24 cellular contexts compared by ENCODE assay signal in genomic region chr10:78571286-78571685, GRCh38.
DNase-seq lines count a peak whose midpoint lies in the region; ATAC-seq and TF ChIP-seq lines count a peak whose summit lies in the region.
"Had no signal": no experiment of that assay in that cellular context is flagged by ENCODE, and none has a peak within 500 bp of the region (broad histone marks: within the 10 kb centered on the region; RNA-seq: fewer than 3 reads in every experiment).

No MANE protein-coding gene starts in this region.

- H3K27me3 ChIP-seq in adipocyte (replicated peaks; ENCODE audit: control insufficient read depth, insufficient read depth, low read length) (no peaks in the 10 kb centered on the region), thoracic aorta (replicated peaks; ENCODE audit: insufficient read depth) (no peaks in the 10 kb centered on the region)
- H3K27me3 ChIP-seq: BLaER1 treated with 17β-estradiol and CSF1 and Interleukin-3, amounts not matched to agents 10 nM and 100 nM had no signal

- ATAC-seq in activated CD8-positive, alpha-beta memory T cell treated with anti-CD3 and anti-CD28 coated beads, Interleukin-2, amount 10 ng/mL, durations not matched to agents 7 days and 5 days = no peak
- ATAC-seq in thoracic aorta (ENCODE audit: insufficient number of reproducible peaks, low FRiP score, low read depth) (peak; percentile 45), HG03280 (IDR thresholded peaks at IDR 0.05; ENCODE audit: unreplicated experiment) (no peak)
- ATAC-seq: A549 had no signal

- H3K9ac ChIP-seq in adipocyte (ENCODE audit: low read length) = peak overlapping the region; percentile 67
- H3K9ac ChIP-seq: BLaER1 treated with 17β-estradiol and CSF1 and Interleukin-3, amounts not matched to agents 10 nM and 100 nM; SK-N-SH had no signal

- TF ChIP-seq CTCF in nephron (IDR thresholded peaks at IDR 0.05; ENCODE audit: unreplicated experiment in 3 of 3) = no peak
- TF ChIP-seq CTCF in thoracic aorta (IDR thresholded peaks at IDR 0.05) = no peak
- no peak for TF ChIP-seq CTCF in chondrocyte (IDR thresholded peaks at IDR 0.05)

- CTCF ChIA-PET in activated CD8-positive, alpha-beta memory T cell treated with anti-CD3 and anti-CD28 coated beads, Interleukin-2, amount 10 ng/mL, durations not matched to agents 7 days and 5 days (lab: Charles Lee) = no interaction called here

- no peaks in the 10 kb centered on the region for H3K36me3 Mint-ChIP-seq in activated CD8-positive, alpha-beta memory T cell treated with anti-CD3 and anti-CD28 coated beads, Interleukin-2, amount 10 ng/mL, durations not matched to agents 7 days and 5 days
- H3K36me3 Mint-ChIP-seq in nephron (ENCODE audit: low read depth) (no peaks in the 10 kb centered on the region), chondrocyte (ENCODE audit: low read depth) (no peaks in the 10 kb centered on the region)

- H3K27me3 Mint-ChIP-seq in activated CD8-positive, alpha-beta memory T cell treated with anti-CD3 and anti-CD28 coated beads, Interleukin-2, amount 10 ng/mL, durations not matched to agents 7 days and 5 days = peaks cover 3% of the 10 kb centered on the region
- H3K27me3 Mint-ChIP-seq in nephron (ENCODE audit: low read depth) = peaks cover 9% of the 10 kb centered on the region
- no peaks in the 10 kb centered on the region for H3K27me3 Mint-ChIP-seq in chondrocyte (ENCODE audit: low read depth)
- H3K27me3 Mint-ChIP-seq: CD4-positive, alpha-beta T cell had no signal

- peak; percentile 37 for DNase-seq in activated CD8-positive, alpha-beta memory T cell treated with anti-CD3 and anti-CD28 coated beads for 24 hours
- DNase-seq in activated CD8-positive, alpha-beta memory T cell treated with anti-CD3 and anti-CD28 coated beads, Interleukin-2, amount 10 ng/mL, durations not matched to agents 7 days and 5 days = no peak
- no peak for DNase-seq in adipocyte (ENCODE audit: low read depth)
- no peak for DNase-seq in thoracic aorta (ENCODE audit: low spot score)
- no peak for DNase-seq in chondrocyte (ENCODE audit: low spot score)
- DNase-seq in pons (ENCODE audit: low spot score) = no peak
- DNase-seq: AML-193; CD4-positive, alpha-beta T cell; COR-L47; Karpas-422; MV-4-11; NCI-H1105; NCI-H1694; NCI-H2029 treated with DMSO at 0.1 percent for 48 hours; NCI-H2171 treated with DMSO at 0.1 percent for 48 hours; NCI-H446; NCI-H524 treated with DMSO at 0.1 percent for 48 hours; NCI-H774; PC-3; SK-N-SH had no signal

- no peak overlapping the region for H3K27ac ChIP-seq in thoracic aorta
- H3K27ac ChIP-seq: A549; BLaER1 treated with 17β-estradiol and CSF1 and Interleukin-3, amounts not matched to agents 10 nM and 100 nM had no signal

- H3K4me3 ChIP-seq in adipocyte (ENCODE audit: low read length) = no peak overlapping the region
- no peak overlapping the region for H3K4me3 ChIP-seq in thoracic aorta
- H3K4me3 ChIP-seq: A549; BLaER1 treated with 17β-estradiol and CSF1 and Interleukin-3, amounts not matched to agents 10 nM and 100 nM had no signal

- H3K4me3 Mint-ChIP-seq in activated CD8-positive, alpha-beta memory T cell treated with anti-CD3 and anti-CD28 coated beads, Interleukin-2, amount 10 ng/mL, durations not matched to agents 7 days and 5 days = no peak overlapping the region
- H3K4me3 Mint-ChIP-seq in nephron = no peak overlapping the region
- H3K4me3 Mint-ChIP-seq in chondrocyte (ENCODE audit: unreplicated experiment) = no peak overlapping the region
- H3K4me3 Mint-ChIP-seq: CD4-positive, alpha-beta T cell had no signal

- H3K4me1 ChIP-seq in adipocyte (ENCODE audit: control insufficient read depth, insufficient read depth, low read length) (peaks cover 47% of the 10 kb centered on the region), thoracic aorta (ENCODE audit: control insufficient read depth in 1 of 2, low read depth in 2 of 2) (no peaks in the 10 kb centered on the region)
- H3K4me1 ChIP-seq: A549 had no signal

- H3K36me3 ChIP-seq in adipocyte (ENCODE audit: control insufficient read depth, insufficient read depth, low read length, severe bottlenecking) (no peaks in the 10 kb centered on the region), thoracic aorta (no peaks in the 10 kb centered on the region)
- H3K36me3 ChIP-seq: BLaER1 treated with 17β-estradiol and CSF1 and Interleukin-3, amounts not matched to agents 10 nM and 100 nM had no signal

- H3K27ac Mint-ChIP-seq in activated CD8-positive, alpha-beta memory T cell treated with anti-CD3 and anti-CD28 coated beads, Interleukin-2, amount 10 ng/mL, durations not matched to agents 7 days and 5 days = no peak overlapping the region
- H3K27ac Mint-ChIP-seq in nephron (peak overlapping the region; percentile 79 to 89 (median 89)), chondrocyte (ENCODE audit: unreplicated experiment) (no peak overlapping the region)
- H3K27ac Mint-ChIP-seq: CD4-positive, alpha-beta T cell had no signal

- H3K4me1 Mint-ChIP-seq in activated CD8-positive, alpha-beta memory T cell treated with anti-CD3 and anti-CD28 coated beads, Interleukin-2, amount 10 ng/mL, durations not matched to agents 7 days and 5 days = no peaks in the 10 kb centered on the region
- peaks cover 84% of the 10 kb centered on the region for H3K4me1 Mint-ChIP-seq in nephron
- peaks cover 38% of the 10 kb centered on the region for H3K4me1 Mint-ChIP-seq in chondrocyte (ENCODE audit: low read depth)

- H3K9me3 Mint-ChIP-seq in activated CD8-positive, alpha-beta memory T cell treated with anti-CD3 and anti-CD28 coated beads, Interleukin-2, amount 10 ng/mL, durations not matched to agents 7 days and 5 days (ENCODE audit: low read depth) = no peaks in the 10 kb centered on the region
- no peaks in the 10 kb centered on the region for H3K9me3 Mint-ChIP-seq in nephron
- no peaks in the 10 kb centered on the region for H3K9me3 Mint-ChIP-seq in chondrocyte (ENCODE audit: low read depth)
- H3K9me3 Mint-ChIP-seq: CD4-positive, alpha-beta T cell had no signal

- H3K9me3 ChIP-seq in adipocyte (ENCODE audit: control insufficient read depth, low read length) (peaks cover 6% of the 10 kb centered on the region), thoracic aorta (no peaks in the 10 kb centered on the region)
- H3K9me3 ChIP-seq: A549; BLaER1 treated with 17β-estradiol and CSF1 and Interleukin-3, amounts not matched to agents 10 nM and 100 nM; SK-N-SH had no signal

Comparison
In these comparisons a context has a peak if more than half of its experiments do, and no peak if none do; other contexts are left out.
1. H3K27ac Mint-ChIP-seq: peak in nephron (3 of 3); none in activated CD8-positive, alpha-beta memory T cell treated with anti-CD3 and anti-CD28 coated beads, Interleukin-2, amount 10 ng/mL, durations not matched to agents 7 days and 5 days (single experiment) and chondrocyte (single experiment).